ENCODE assay signal across 20 cellular contexts in the genomic region with DNA sequence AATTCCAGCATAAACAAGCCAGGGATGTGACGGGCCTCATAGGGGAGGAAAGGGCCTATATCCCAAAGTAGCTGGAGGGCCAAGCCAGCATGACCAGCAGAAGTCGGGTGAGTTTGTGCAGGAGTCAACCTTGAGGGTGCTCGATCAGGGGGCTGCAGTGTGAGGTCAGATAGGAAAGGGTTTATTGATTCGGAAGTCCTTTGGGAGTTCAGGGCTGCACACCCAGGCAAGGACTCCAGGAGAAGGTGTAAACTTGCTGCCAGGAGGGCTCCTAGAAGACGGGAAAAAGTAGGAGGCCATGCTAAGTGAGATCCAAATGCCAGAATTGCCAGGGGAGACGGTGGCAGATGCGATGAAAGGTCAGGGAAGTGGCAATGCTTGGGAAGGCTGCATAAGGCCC. TPM values are rescaled to one million over a fixed set of nuclear protein-coding genes. Genes with fewer than 3 reads are reported as not detected.
DNase-seq lines count a peak whose midpoint lies in the region; ATAC-seq, FAIRE-seq and TF ChIP-seq lines count a peak whose summit lies in the region.
"Had no signal": no experiment of that assay in that cellular context is flagged by ENCODE, and none has a peak within 500 bp of the region (broad histone marks: within the 10 kb centered on the region; RNA-seq: fewer than 3 reads in every experiment).

No MANE protein-coding gene starts in this region.

- intact Hi-C loops in activated CD8-positive, alpha-beta T cell treated with anti-CD3 and anti-CD28 coated beads for 36 hours (cut with micrococcal nuclease): no loop called here
- intact Hi-C loops in naive thymus-derived CD4-positive, alpha-beta T cell (cut with micrococcal nuclease): no loop called here
- intact Hi-C loops in PC-3 (cut with micrococcal nuclease): loop anchor here (5.0 kb wide), 1 partner anchor 38 kb away; a partner anchor contains a TSS
- intact Hi-C loops in pancreas (cut with DNase I): no loop called here

- H3K79me2 ChIP-seq in PC-3 (ENCODE audit: low read length): no peaks in the 10 kb centered on the region

- POLR2A ChIA-PET in activated CD8-positive, alpha-beta T cell treated with anti-CD3 and anti-CD28 coated beads, Interleukin-2, amount 10 ng/mL, durations not matched to agents 7 days and 5 days (lab: Charles Lee): no interaction called here
- POLR2A ChIA-PET in activated CD8-positive, alpha-beta T cell treated with anti-CD3 and anti-CD28 coated beads for 36 hours (lab: Charles Lee): interaction anchor here (0.9 to 1.3 kb wide), 2 partner anchors 10 to 68 kb away, joined by 3 read pairs; a partner anchor contains a TSS
- POLR2A ChIA-PET in naive thymus-derived CD4-positive, alpha-beta T cell (lab: Charles Lee): no interaction called here
- POLR2A ChIA-PET in PC-3 (lab: Charles Lee; ENCODE audit: unreplicated experiment): no interaction called here

- H3F3A ChIP-seq in PC-3 (ENCODE audit: low read length, unreplicated experiment): no peaks in the 10 kb centered on the region

- H3K27me3 ChIP-seq in naive thymus-derived CD4-positive, alpha-beta T cell (ENCODE audit: control insufficient read depth in 2 of 2, insufficient read depth in 2 of 2, low read length in 2 of 2): no peaks in the 10 kb centered on the region
- H3K27me3 ChIP-seq in PC-3 (ENCODE audit: low read length) (no peaks in the 10 kb centered on the region), pancreas (no peaks in the 10 kb centered on the region)
- H3K27me3 ChIP-seq: BLaER1 treated with 17β-estradiol and CSF1 and Interleukin-3, amounts not matched to agents 10 nM and 100 nM had no signal

- H3K4me3 Mint-ChIP-seq in activated CD8-positive, alpha-beta T cell treated with anti-CD3 and anti-CD28 coated beads, Interleukin-2, amount 10 ng/mL, durations not matched to agents 7 days and 5 days: no peak overlapping the region
- no peak overlapping the region for H3K4me3 Mint-ChIP-seq in activated CD8-positive, alpha-beta T cell treated with anti-CD3 and anti-CD28 coated beads for 36 hours
- no peak overlapping the region for H3K4me3 Mint-ChIP-seq in central memory CD8-positive, alpha-beta T cell
- peak overlapping the region in 1 of 10 donors; percentile 25 for H3K4me3 Mint-ChIP-seq in naive thymus-derived CD4-positive, alpha-beta T cell
- H3K4me3 Mint-ChIP-seq: B cell had no signal

- peaks cover 56% of the 10 kb centered on the region for H3K36me3 Mint-ChIP-seq in activated CD8-positive, alpha-beta T cell treated with anti-CD3 and anti-CD28 coated beads, Interleukin-2, amount 10 ng/mL, durations not matched to agents 7 days and 5 days (ENCODE audit: low read depth)
- peaks cover 18% of the 10 kb centered on the region for H3K36me3 Mint-ChIP-seq in activated CD8-positive, alpha-beta T cell treated with anti-CD3 and anti-CD28 coated beads for 36 hours (ENCODE audit: low read depth)
- H3K36me3 Mint-ChIP-seq in central memory CD8-positive, alpha-beta T cell (ENCODE audit: insufficient read depth): peaks cover 13% of the 10 kb centered on the region
- peaks cover 0 to 57% (median 15%) of the 10 kb centered on the region in 5 donors for H3K36me3 Mint-ChIP-seq in naive thymus-derived CD4-positive, alpha-beta T cell

- no peak overlapping the region for H3K9ac ChIP-seq in PC-3 (ENCODE audit: low read length)
- H3K9ac ChIP-seq: BLaER1 treated with 17β-estradiol and CSF1 and Interleukin-3, amounts not matched to agents 10 nM and 100 nM; GM23248 had no signal

- FAIRE-seq in pancreas (lab: Jason Lieb, UNC): no peak
- FAIRE-seq: G401.6, GM12891, GM18507 had no signal

- CTCF ChIA-PET in activated CD8-positive, alpha-beta T cell treated with anti-CD3 and anti-CD28 coated beads, Interleukin-2, amount 10 ng/mL, durations not matched to agents 7 days and 5 days (lab: Charles Lee): no interaction called here
- CTCF ChIA-PET in activated CD8-positive, alpha-beta T cell treated with anti-CD3 and anti-CD28 coated beads for 36 hours (lab: Charles Lee): interaction anchor here (5.2 kb wide), 1 partner anchor 16 kb away, joined by 54 read pairs; no protein-coding TSS in a partner anchor
- CTCF ChIA-PET in naive thymus-derived CD4-positive, alpha-beta T cell (lab: Charles Lee): interaction anchor here (1.5 kb wide), 1 partner anchor 68 kb away, joined by 4 read pairs; a partner anchor contains a TSS
- CTCF ChIA-PET in PC-3 (lab: Charles Lee): no interaction called here

- H3K36me3 ChIP-seq in naive thymus-derived CD4-positive, alpha-beta T cell (ENCODE audit: control insufficient read depth in 2 of 3, insufficient read depth in 3 of 3, low read length in 3 of 3): peaks cover 0 to 7% (median 0%) of the 10 kb centered on the region in 3 experiments
- no peaks in the 10 kb centered on the region for H3K36me3 ChIP-seq in PC-3 (ENCODE audit: low read depth, low read length)
- no peaks in the 10 kb centered on the region for H3K36me3 ChIP-seq in pancreas

- TF ChIP-seq CTCF in activated CD8-positive, alpha-beta T cell treated with anti-CD3 and anti-CD28 coated beads for 36 hours (IDR thresholded peaks at IDR 0.05): no peak
- TF ChIP-seq CTCF in PC-3 (conservative IDR thresholded peaks at IDR 0.05; ENCODE audit: low read depth, low read length) (no peak), pancreas (IDR thresholded peaks at IDR 0.05) (no peak)

- H4K20me1 ChIP-seq in PC-3 (ENCODE audit: low read length): no peaks in the 10 kb centered on the region
- H4K20me1 ChIP-seq: BLaER1 treated with 17β-estradiol and CSF1 and Interleukin-3, amounts not matched to agents 10 nM and 100 nM had no signal

- H3K9me3 ChIP-seq in naive thymus-derived CD4-positive, alpha-beta T cell (ENCODE audit: control insufficient read depth in 2 of 3, low read length in 3 of 3): no peaks in the 10 kb centered on the region
- H3K9me3 ChIP-seq in PC-3 (ENCODE audit: low read length) (no peaks in the 10 kb centered on the region), pancreas (no peaks in the 10 kb centered on the region)
- H3K9me3 ChIP-seq: BLaER1 treated with 17β-estradiol and CSF1 and Interleukin-3, amounts not matched to agents 10 nM and 100 nM; HAP-1 had no signal

- H3K4me2 ChIP-seq in PC-3 (ENCODE audit: low read length): no peak overlapping the region

- WGBS in pancreas, 2 donors: 68 to 71% methylated on average over 7 of the region's 7 CpGs

- H3K27ac ChIP-seq in naive thymus-derived CD4-positive, alpha-beta T cell (ENCODE audit: low read depth, low read length): no peak overlapping the region
- H3K27ac ChIP-seq in PC-3 (ENCODE audit: low read length): no peak overlapping the region
- H3K27ac ChIP-seq in pancreas: no peak overlapping the region
- H3K27ac ChIP-seq: GM23248, HL-60 had no signal

- peaks cover 12 to 18% of the 10 kb centered on the region in 2 donors for H3K4me1 ChIP-seq in naive thymus-derived CD4-positive, alpha-beta T cell (ENCODE audit: control insufficient read depth in 2 of 2, insufficient read depth in 2 of 2, low read length in 2 of 2)
- H3K4me1 ChIP-seq in PC-3 (ENCODE audit: insufficient read depth, low read length) (peaks cover 14% of the 10 kb centered on the region), pancreas (no peaks in the 10 kb centered on the region)

- no peaks in the 10 kb centered on the region for H3K27me3 Mint-ChIP-seq in activated CD8-positive, alpha-beta T cell treated with anti-CD3 and anti-CD28 coated beads, Interleukin-2, amount 10 ng/mL, durations not matched to agents 7 days and 5 days (ENCODE audit: low read depth)
- no peaks in the 10 kb centered on the region for H3K27me3 Mint-ChIP-seq in activated CD8-positive, alpha-beta T cell treated with anti-CD3 and anti-CD28 coated beads for 36 hours
- H3K27me3 Mint-ChIP-seq in central memory CD8-positive, alpha-beta T cell: no peaks in the 10 kb centered on the region
- H3K27me3 Mint-ChIP-seq in naive thymus-derived CD4-positive, alpha-beta T cell: no peaks in the 10 kb centered on the region
- H3K27me3 Mint-ChIP-seq: B cell; CD8-positive, alpha-beta memory T cell had no signal

- H2AFZ ChIP-seq in PC-3 (ENCODE audit: low read length): no peak overlapping the region
- H2AFZ ChIP-seq: GM23248 had no signal

- peaks cover 28% of the 10 kb centered on the region for H3K4me1 Mint-ChIP-seq in activated CD8-positive, alpha-beta T cell treated with anti-CD3 and anti-CD28 coated beads, Interleukin-2, amount 10 ng/mL, durations not matched to agents 7 days and 5 days (ENCODE audit: low read depth)
- H3K4me1 Mint-ChIP-seq in activated CD8-positive, alpha-beta T cell treated with anti-CD3 and anti-CD28 coated beads for 36 hours (ENCODE audit: low read depth): peaks cover 8% of the 10 kb centered on the region
- peaks cover 23% of the 10 kb centered on the region for H3K4me1 Mint-ChIP-seq in central memory CD8-positive, alpha-beta T cell
- H3K4me1 Mint-ChIP-seq in naive thymus-derived CD4-positive, alpha-beta T cell: peaks cover 0 to 44% (median 8%) of the 10 kb centered on the region in 7 donors

- ATAC-seq in activated CD8-positive, alpha-beta T cell treated with anti-CD3 and anti-CD28 coated beads, Interleukin-2, amount 10 ng/mL, durations not matched to agents 7 days and 5 days: no peak
- no peak for ATAC-seq in activated CD8-positive, alpha-beta T cell treated with anti-CD3 and anti-CD28 coated beads for 36 hours
- ATAC-seq in central memory CD8-positive, alpha-beta T cell (replicated peaks; ENCODE audit: extremely low read depth, poor library complexity, severe bottlenecking): no peak
- ATAC-seq in naive thymus-derived CD4-positive, alpha-beta T cell: no peak
- ATAC-seq in PC-3 (no peak), pancreas (no peak), HG03095 (IDR thresholded peaks at IDR 0.05; ENCODE audit: unreplicated experiment) (no peak)

- H3K9me3 Mint-ChIP-seq in activated CD8-positive, alpha-beta T cell treated with anti-CD3 and anti-CD28 coated beads, Interleukin-2, amount 10 ng/mL, durations not matched to agents 7 days and 5 days (ENCODE audit: insufficient read depth): no peaks in the 10 kb centered on the region
- no peaks in the 10 kb centered on the region for H3K9me3 Mint-ChIP-seq in activated CD8-positive, alpha-beta T cell treated with anti-CD3 and anti-CD28 coated beads for 36 hours
- no peaks in the 10 kb centered on the region for H3K9me3 Mint-ChIP-seq in central memory CD8-positive, alpha-beta T cell
- H3K9me3 Mint-ChIP-seq in naive thymus-derived CD4-positive, alpha-beta T cell: no peaks in the 10 kb centered on the region
- H3K9me3 Mint-ChIP-seq: CD8-positive, alpha-beta memory T cell had no signal

- BruUV-seq in PC-3 (replicated peaks; lab: Mats Ljungman, UMichigan): no TSS peak

- peak overlapping the region; percentile 48 for H3K27ac Mint-ChIP-seq in activated CD8-positive, alpha-beta T cell treated with anti-CD3 and anti-CD28 coated beads, Interleukin-2, amount 10 ng/mL, durations not matched to agents 7 days and 5 days
- H3K27ac Mint-ChIP-seq in activated CD8-positive, alpha-beta T cell treated with anti-CD3 and anti-CD28 coated beads for 36 hours: no peak overlapping the region
- H3K27ac Mint-ChIP-seq in central memory CD8-positive, alpha-beta T cell (ENCODE audit: low read depth): peak overlapping the region; percentile 20
- peak overlapping the region in 7 of 9 donors; percentile 9 to 65 (median 35) for H3K27ac Mint-ChIP-seq in naive thymus-derived CD4-positive, alpha-beta T cell
- H3K27ac Mint-ChIP-seq: B cell had no signal

- H3K4me3 ChIP-seq in naive thymus-derived CD4-positive, alpha-beta T cell (ENCODE audit: low read length): no peak overlapping the region
- no peak overlapping the region for H3K4me3 ChIP-seq in PC-3 (ENCODE audit: low read length)
- H3K4me3 ChIP-seq in pancreas: no peak overlapping the region
- H3K4me3 ChIP-seq: BLaER1 treated with 17β-estradiol and CSF1 and Interleukin-3, amounts not matched to agents 10 nM and 100 nM; GM23248; HAP-1 had no signal

- no peak for DNase-seq in activated CD8-positive, alpha-beta T cell treated with anti-CD3 and anti-CD28 coated beads, Interleukin-2, amount 10 ng/mL, durations not matched to agents 7 days and 5 days
- no peak for DNase-seq in activated CD8-positive, alpha-beta T cell treated with anti-CD3 and anti-CD28 coated beads for 36 hours
- DNase-seq in M059J (ENCODE audit: low read depth): peak; percentile 31
- DNase-seq in central memory CD8-positive, alpha-beta T cell (ENCODE audit: low spot score in 2 of 2): no peak
- DNase-seq in naive thymus-derived CD4-positive, alpha-beta T cell: no peak
- no peak for DNase-seq in PC-3
- DNase-seq in pancreas: no peak
- DNase-seq: CD8-positive, alpha-beta memory T cell; COR-L47; DMS 273 treated with DMSO at 0.1 percent for 48 hours; DMS53; GM23248 had no signal

- H3K9me2 ChIP-seq in PC-3 (replicated peaks; ENCODE audit: low read length): no peaks in the 10 kb centered on the region

RNA-seq across cellular contexts. Expression of a gene that starts 3.4 kb away (rescaled TPM):
- 100 to 1,000 TPM; 237 to 242 TPM for total RNA-seq in activated CD8-positive, alpha-beta T cell treated with anti-CD3 and anti-CD28 coated beads, Interleukin-2, amount 10 ng/mL, durations not matched to agents 7 days and 5 days
- total RNA-seq in activated CD8-positive, alpha-beta T cell treated with anti-CD3 and anti-CD28 coated beads for 36 hours: 100 to 1,000 TPM in 1 of 2 experiments, 10 to 100 TPM in 1; 95.7 to 104 TPM
- 275 and 362 TPM in 2 replicates for total RNA-seq in M059J (2014; rRNA removed; shearing (Covaris generic))
- total RNA-seq in naive thymus-derived CD4-positive, alpha-beta T cell: 100 to 1,000 TPM in 1 of 5 experiments, 10 to 100 TPM in 4; 29.9 to 238 (median 66.0) TPM
- polyA plus RNA-seq in naive thymus-derived CD4-positive, alpha-beta T cell: 10 to 100 TPM; 30.5 to 63.6 TPM
- total RNA-seq in PC-3 (2014; rRNA removed): 5.8 and 10.5 TPM in 2 replicates
- 1 to 10 TPM in 5 of 6 donors, under 1 TPM in 1; 0.79 to 3.9 (median 1.4) TPM for total RNA-seq in pancreas
- polyA plus RNA-seq in pancreas: under 1 TPM; 0.84 to 0.94 TPM

RNA-seq across cellular contexts. Expression of a gene that starts 36.6 kb away (rescaled TPM):
- 100 to 1,000 TPM; 199 to 202 TPM for total RNA-seq in activated CD8-positive, alpha-beta T cell treated with anti-CD3 and anti-CD28 coated beads, Interleukin-2, amount 10 ng/mL, durations not matched to agents 7 days and 5 days
- total RNA-seq in activated CD8-positive, alpha-beta T cell treated with anti-CD3 and anti-CD28 coated beads for 36 hours: 10 to 100 TPM; 21.4 to 22.2 TPM
- total RNA-seq in M059J (2014; rRNA removed; shearing (Covaris generic)): 238 and 375 TPM in 2 replicates
- 100 to 1,000 TPM in 1 of 5 experiments, 10 to 100 TPM in 4; 17.8 to 264 (median 21.6) TPM for total RNA-seq in naive thymus-derived CD4-positive, alpha-beta T cell
- 10 to 100 TPM; 14.8 to 20.7 TPM for polyA plus RNA-seq in naive thymus-derived CD4-positive, alpha-beta T cell
- total RNA-seq in PC-3 (2014; rRNA removed) (25.5 and 28.8 TPM in 2 replicates), pancreas (1 to 10 TPM; 2.6 to 8.8 (median 4.6) TPM)
- polyA plus RNA-seq in pancreas: 1 to 10 TPM; 1.7 to 2.3 TPM

Comparison
In these comparisons a context has a peak if more than half of its experiments do, and no peak if none do; other contexts are left out.
1. CTCF ChIA-PET loops: an anchor here in activated CD8-positive, alpha-beta T cell treated with anti-CD3 and anti-CD28 coated beads for 36 hours (5.2 kb wide) and naive thymus-derived CD4-positive, alpha-beta T cell (1.5 kb wide); none called in activated CD8-positive, alpha-beta T cell treated with anti-CD3 and anti-CD28 coated beads, Interleukin-2, amount 10 ng/mL, durations not matched to agents 7 days and 5 days and PC-3.